ENCODE assay signal across 14 cellular contexts in the genomic region with DNA sequence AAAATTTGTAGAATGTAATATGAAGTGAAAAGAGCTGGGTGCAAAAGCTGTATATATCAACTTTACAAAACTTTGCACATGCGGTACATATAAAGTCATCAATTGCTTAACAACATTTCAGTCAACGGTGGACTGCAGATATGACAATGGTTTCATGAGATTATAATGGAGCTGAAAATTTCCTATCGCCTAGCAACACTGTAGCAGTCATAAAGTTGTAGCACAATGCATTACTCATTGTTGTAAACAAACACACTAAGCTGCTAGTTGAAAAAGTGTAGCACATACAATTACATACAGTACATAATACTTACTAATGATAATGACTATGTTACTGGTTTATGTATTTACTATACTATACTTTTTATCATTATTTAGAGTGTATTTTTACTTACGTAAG.
DNase-seq lines count a peak whose midpoint lies in the region; ATAC-seq lines count a peak whose summit lies in the region.
"Had no signal": no experiment of that assay in that cellular context is flagged by ENCODE, and none has a peak within 500 bp of the region (broad histone marks: within the 10 kb centered on the region; RNA-seq: fewer than 3 reads in every experiment).

No MANE protein-coding gene starts in this region.

- ATAC-seq in HG03045 (IDR thresholded peaks at IDR 0.05; ENCODE audit: unreplicated experiment) = no peak

- DNase-seq in ELR (ENCODE audit: low read depth) (peak; percentile 34), HCEC 1CT (peak; percentile 13), dermis blood vessel endothelial cell (peak; percentile 7)
- DNase-seq in activated CD4-positive, alpha-beta T cell treated with anti-CD3 and anti-CD28 coated beads for 48 hours = no peak
- DNase-seq in activated CD8-positive, alpha-beta memory T cell treated with anti-CD3 and anti-CD28 coated beads, Interleukin-2, amount 50 U/mL, for 4 hours = no peak
- DNase-seq: C1 segment of cervical spinal cord; Calu3; CD4-positive, alpha-beta memory T cell; COR-L47; DMS79; EL; GF-D8; GOT3 had no signal

Comparison
In these comparisons a context has a peak if more than half of its experiments do, and no peak if none do; other contexts are left out.
1. DNase-seq: peak in ELR (single experiment), HCEC 1CT (single experiment) and dermis blood vessel endothelial cell (single experiment); none in activated CD4-positive, alpha-beta T cell treated with anti-CD3 and anti-CD28 coated beads for 48 hours (single experiment) and activated CD8-positive, alpha-beta memory T cell treated with anti-CD3 and anti-CD28 coated beads, Interleukin-2, amount 50 U/mL, for 4 hours (single experiment).